13 cellular contexts compared by ENCODE assay signal in genomic region chr17:27320222-27320560, GRCh38. TPM values are rescaled to one million over a fixed set of nuclear protein-coding genes. Genes with fewer than 3 reads are reported as not detected.
DNase-seq lines count a peak whose midpoint lies in the region; ATAC-seq and TF ChIP-seq lines count a peak whose summit lies in the region.
"Had no signal": no experiment of that assay in that cellular context is flagged by ENCODE, and none has a peak within 500 bp of the region (broad histone marks: within the 10 kb centered on the region; RNA-seq: fewer than 3 reads in every experiment).

No MANE protein-coding gene starts in this region.

- DNase-seq in NCI-H1694 treated with DMSO at 0.1 percent for 48 hours (lab: John Stamatoyannopoulos, UW) (peak; percentile 98), esophagus muscularis mucosa (ENCODE audit: extremely low spot score) (peak; percentile 68), retina (no peak), COLO668 (lab: John Stamatoyannopoulos, UW; ENCODE audit: unreplicated experiment) (no peak)
- DNase-seq: activated CD8-positive, alpha-beta memory T cell treated with anti-CD3 and anti-CD28 coated beads, Interleukin-2, amount 10 ng/mL, durations not matched to agents 7 days and 5 days; activated naive CD8-positive, alpha-beta T cell treated with anti-CD3 and anti-CD28 coated beads, Interleukin-2, amount 10 ng/mL, durations not matched to agents 7 days and 5 days; NCI-H2081 treated with DMSO at 0.1 percent for 48 hours had no signal

- H3K36me3 ChIP-seq in esophagus muscularis mucosa (peaks cover 0 to 41% (median 33%) of the 10 kb centered on the region in 4 donors), parathyroid adenoma (ENCODE audit: control insufficient read depth, insufficient read depth, low read length) (no peaks in the 10 kb centered on the region)
- H3K36me3 ChIP-seq: ovary had no signal

- H3K9me3 ChIP-seq in esophagus muscularis mucosa (no peaks in the 10 kb centered on the region), parathyroid adenoma (ENCODE audit: control insufficient read depth, low read length) (no peaks in the 10 kb centered on the region)
- H3K9me3 ChIP-seq: MG63, ovary had no signal

- no peak overlapping the region for H3K9ac ChIP-seq in parathyroid adenoma

- H3K4me1 ChIP-seq in esophagus muscularis mucosa (peaks cover 40 to 80% (median 69%) of the 10 kb centered on the region in 4 donors), parathyroid adenoma (peaks cover 49% of the 10 kb centered on the region)

- no peaks in the 10 kb centered on the region for H3K79me2 ChIP-seq in parathyroid adenoma

- H3K27ac ChIP-seq in C4-2B: peak overlapping the region; percentile 20
- peak overlapping the region; percentile 68 to 84 (median 76) for H3K27ac ChIP-seq in esophagus muscularis mucosa (replicated peaks in 1 of 4)
- peak overlapping the region; percentile 24 for H3K27ac ChIP-seq in parathyroid adenoma
- H3K27ac ChIP-seq: ovary had no signal

- no peak overlapping the region for H3K4me2 ChIP-seq in parathyroid adenoma (ENCODE audit: low read length)

- no peak for ATAC-seq in HG03159 (IDR thresholded peaks at IDR 0.05; ENCODE audit: unreplicated experiment)
- no peak for ATAC-seq in HG03520 (IDR thresholded peaks at IDR 0.05; ENCODE audit: unreplicated experiment)
- ATAC-seq: activated CD8-positive, alpha-beta memory T cell treated with anti-CD3 and anti-CD28 coated beads, Interleukin-2, amount 10 ng/mL, durations not matched to agents 7 days and 5 days had no signal

- no peak overlapping the region for H2AFZ ChIP-seq in parathyroid adenoma

- intact Hi-C loops in esophagus muscularis mucosa (cut with DNase I): no loop called here

- TF ChIP-seq CTCF in C4-2B (conservative IDR thresholded peaks at IDR 0.05) (no peak), esophagus muscularis mucosa (IDR thresholded peaks at IDR 0.05) (no peak), parathyroid adenoma (IDR thresholded peaks at IDR 0.05) (no peak)

- WGBS in esophagus muscularis mucosa: 63% methylated on average over 4 of the region's 4 CpGs

- TF ChIP-seq POLR2A in esophagus muscularis mucosa (IDR thresholded peaks at IDR 0.05; ENCODE audit: low read depth): no peak

- no peak overlapping the region for H3K4me3 ChIP-seq in esophagus muscularis mucosa
- peak overlapping the region; percentile 12 for H3K4me3 ChIP-seq in parathyroid adenoma (ENCODE audit: low read depth, low read length)
- H3K4me3 ChIP-seq: MG63, ovary had no signal

- no peak for TF ChIP-seq EP300 in esophagus muscularis mucosa (IDR thresholded peaks at IDR 0.05)

- no peaks in the 10 kb centered on the region for H3K27me3 ChIP-seq in esophagus muscularis mucosa
- H3K27me3 ChIP-seq in parathyroid adenoma (ENCODE audit: control insufficient read depth, insufficient read depth, low read length): no peaks in the 10 kb centered on the region
- H3K27me3 ChIP-seq: MG63, ovary had no signal

RNA-seq across cellular contexts. Expression of gene WSB1, which starts 26.3 kb away (rescaled TPM):
- 100 to 1,000 TPM in 3 of 4 donors, 10 to 100 TPM in 1; 84.1 to 125 (median 118) TPM for total RNA-seq in esophagus muscularis mucosa

Comparison
In these comparisons a context has a peak if more than half of its experiments do, and no peak if none do; other contexts are left out.
1. H3K27ac ChIP-seq: peak in every context shown above with its lines; median percentile 76 in esophagus muscularis mucosa; 24 in parathyroid adenoma; 20 in C4-2B.
2. DNase-seq: peak in NCI-H1694 treated with DMSO at 0.1 percent for 48 hours (single experiment) and esophagus muscularis mucosa (single experiment); none in retina (single experiment) and COLO668 (single experiment).